In the genomic region with DNA sequence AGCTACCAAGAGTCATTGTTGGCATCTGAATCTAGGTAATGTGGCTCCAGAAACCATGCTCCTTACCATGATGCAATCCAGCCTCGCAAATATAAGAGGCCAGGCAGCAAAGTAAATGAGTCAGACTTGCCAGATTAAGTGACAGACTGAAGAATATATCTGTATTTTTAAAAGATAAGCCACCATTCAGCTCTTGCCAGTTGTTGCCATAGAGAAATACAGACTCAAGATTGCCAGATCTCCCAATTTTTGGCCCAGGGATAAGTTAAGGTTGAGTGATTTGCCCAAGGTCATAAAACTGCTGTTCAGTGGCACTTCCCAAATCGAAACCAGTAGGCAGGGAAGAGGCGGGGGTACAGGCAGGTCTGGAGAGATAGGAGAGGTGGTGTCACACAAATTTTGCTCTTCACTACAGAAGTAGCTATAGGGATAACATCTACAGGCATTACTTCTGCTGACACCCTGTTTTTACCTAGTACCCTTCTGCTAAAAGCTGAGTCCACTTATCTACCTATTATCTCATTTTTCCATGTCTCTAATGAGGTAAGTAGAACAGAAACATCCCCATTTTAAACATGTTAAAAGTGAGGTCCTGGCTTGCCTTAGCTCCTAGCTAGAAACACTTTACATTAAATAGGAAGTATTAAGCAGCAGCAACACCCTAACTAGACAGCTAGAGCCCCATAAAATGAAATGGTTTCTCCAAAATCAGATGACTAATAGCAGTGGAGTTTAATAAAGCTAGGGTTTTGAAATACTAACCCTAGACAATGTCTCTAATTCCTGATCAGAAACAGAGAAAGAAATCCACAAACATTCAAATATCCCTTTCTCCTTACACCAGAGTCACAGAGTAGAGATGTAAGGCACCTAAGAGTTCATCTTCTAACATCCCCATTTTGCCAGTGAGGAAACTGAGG, we compare ENCODE assay signal across 10 cellular contexts. TPM values are rescaled to one million over a fixed set of nuclear protein-coding genes. Genes with fewer than 3 reads are reported as not detected.
DNase-seq lines count a peak whose midpoint lies in the region; ATAC-seq and TF ChIP-seq lines count a peak whose summit lies in the region.
"Had no signal": no experiment of that assay in that cellular context is flagged by ENCODE, and none has a peak within 500 bp of the region (broad histone marks: within the 10 kb centered on the region; RNA-seq: fewer than 3 reads in every experiment).

No MANE protein-coding gene starts in this region.

- H4K91ac ChIP-seq in mesenchymal stem cell (ENCODE audit: low read length) = no peak overlapping the region

- H3K9ac ChIP-seq in mesenchymal stem cell (ENCODE audit: low read length) = peak overlapping the region; percentile 46

- CTCF ChIA-PET in CD8-positive, alpha-beta T cell (lab: Charles Lee) = interaction anchor here (0.9 to 6.4 kb wide), 6 partner anchors 18 to 270 kb away, joined by 3 to 56 read pairs (median 4); no protein-coding TSS in a partner anchor

- no peak for DNase-seq in CD8-positive, alpha-beta T cell
- DNase-seq in LoVo (ENCODE audit: low spot score) = peak; percentile 58
- peak; percentile 72 for DNase-seq in astrocyte of the spinal cord (ENCODE audit: low read depth, low spot score)
- peak; percentile 81 for DNase-seq in mesenchymal stem cell
- DNase-seq in C1 segment of cervical spinal cord (lab: John Stamatoyannopoulos, UW) = no peak
- no peak for DNase-seq in WERI-Rb-1
- DNase-seq: foreskin melanocyte had no signal

- H3K9me3 ChIP-seq in CD8-positive, alpha-beta T cell (ENCODE audit: low read length) = no peaks in the 10 kb centered on the region
- H3K9me3 ChIP-seq in mesenchymal stem cell (ENCODE audit: control insufficient read depth, low read length) = no peaks in the 10 kb centered on the region
- no peaks in the 10 kb centered on the region for H3K9me3 ChIP-seq in WERI-Rb-1 (ENCODE audit: severe bottlenecking)
- H3K9me3 ChIP-seq: SJSA1 had no signal

- 50% methylated on average over 2 of the region's 3 CpGs for WGBS in mesenchymal stem cell

- no peaks in the 10 kb centered on the region for H3K27me3 ChIP-seq in CD8-positive, alpha-beta T cell (ENCODE audit: insufficient read depth, low read length)
- H3K27me3 ChIP-seq in mesenchymal stem cell (ENCODE audit: control insufficient read depth in 1 of 2, insufficient read depth in 1 of 2, low read length in 2 of 2) (no peaks in the 10 kb centered on the region), WERI-Rb-1 (ENCODE audit: insufficient read depth, low read depth, severe bottlenecking) (no peaks in the 10 kb centered on the region)
- H3K27me3 ChIP-seq: SJSA1 had no signal

- no peak overlapping the region for H2AK5ac ChIP-seq in mesenchymal stem cell (ENCODE audit: low read length, severe bottlenecking)

- no peak overlapping the region for H3K27ac ChIP-seq in CD8-positive, alpha-beta T cell (ENCODE audit: low read depth, low read length)
- no peak overlapping the region for H3K27ac ChIP-seq in mesenchymal stem cell (ENCODE audit: low read length, poor library complexity, severe bottlenecking)
- H3K27ac ChIP-seq in WERI-Rb-1 = no peak overlapping the region
- H3K27ac ChIP-seq: SJSA1 had no signal

- H2BK12ac ChIP-seq in mesenchymal stem cell (ENCODE audit: low read length in 2 of 2) = no peak overlapping the region

- ATAC-seq in CD8-positive, alpha-beta T cell = no peak
- ATAC-seq in HG03095 (IDR thresholded peaks at IDR 0.05; ENCODE audit: unreplicated experiment) = no peak
- ATAC-seq in HG03175 (IDR thresholded peaks at IDR 0.05; ENCODE audit: unreplicated experiment) = no peak

- H2AFZ ChIP-seq in mesenchymal stem cell (ENCODE audit: low read depth, low read length) = no peak overlapping the region

- intact Hi-C loops in CD8-positive, alpha-beta T cell (cut with DNase I, micrococcal nuclease) = loop anchor here in 1 of 2 experiments (10.0 kb wide), 1 partner anchor 441 kb away; the partner anchor contains the start of gene CCDC177

- no peak for TF ChIP-seq CTCF in CD8-positive, alpha-beta T cell (IDR thresholded peaks at IDR 0.05)
- TF ChIP-seq CTCF in astrocyte of the spinal cord (IDR thresholded peaks at IDR 0.05; ENCODE audit: low read depth, low read length) = no peak
- TF ChIP-seq CTCF in WERI-Rb-1 (IDR thresholded peaks at IDR 0.05; ENCODE audit: low read depth, low read length) = no peak

- no peaks in the 10 kb centered on the region for H3K9me3 Mint-ChIP-seq in CD8-positive, alpha-beta T cell

- no peak overlapping the region for H3K4me3 Mint-ChIP-seq in CD8-positive, alpha-beta T cell

- no peak overlapping the region for H3K4me2 ChIP-seq in mesenchymal stem cell (ENCODE audit: low read length, poor library complexity, severe bottlenecking)

- in situ Hi-C loops in astrocyte of the spinal cord (cut with HindIII; ENCODE audit: low sequenced_read_pairs) = no loop called here

- H3K79me1 ChIP-seq in mesenchymal stem cell (replicated peaks; ENCODE audit: low read length, poor library complexity, severe bottlenecking) = peaks cover 10% of the 10 kb centered on the region

- no peak overlapping the region for H3K14ac ChIP-seq in mesenchymal stem cell (ENCODE audit: low read length in 2 of 2)

- no peak overlapping the region for H2BK5ac ChIP-seq in mesenchymal stem cell (ENCODE audit: low read depth, low read length, poor library complexity, severe bottlenecking)

- H3K18ac ChIP-seq in mesenchymal stem cell (ENCODE audit: low read depth in 1 of 2, low read length in 2 of 2) = no peak overlapping the region

- peak overlapping the region; percentile 28 for H3K27ac Mint-ChIP-seq in CD8-positive, alpha-beta T cell

- no peak overlapping the region for H2BK15ac ChIP-seq in mesenchymal stem cell (ENCODE audit: low read depth, poor library complexity, severe bottlenecking)

- no peak overlapping the region for H3K4ac ChIP-seq in mesenchymal stem cell (ENCODE audit: low read depth in 1 of 2, low read length in 2 of 2)

- H2BK120ac ChIP-seq in mesenchymal stem cell (ENCODE audit: low read depth, low read length) = no peak overlapping the region

- POLR2A ChIA-PET in CD8-positive, alpha-beta T cell (lab: Charles Lee) = interaction anchor here (0.6 to 5.4 kb wide), 3 partner anchors 9 to 19 kb away, joined by 3 to 28 read pairs (median 3); partner anchors contain the start of gene DCAF5

- H3K4me3 ChIP-seq in CD8-positive, alpha-beta T cell (ENCODE audit: low read depth, low read length) = no peak overlapping the region
- no peak overlapping the region for H3K4me3 ChIP-seq in astrocyte of the spinal cord (ENCODE audit: low read depth, low read length)
- H3K4me3 ChIP-seq in mesenchymal stem cell (ENCODE audit: insufficient read depth in 1 of 2, low read depth in 1 of 2, low read length in 2 of 2) = peak overlapping the region in 1 of 2 experiments; percentile 63
- H3K4me3 ChIP-seq in WERI-Rb-1 (ENCODE audit: low read depth, low read length) = no peak overlapping the region
- H3K4me3 ChIP-seq: SJSA1 had no signal

- peaks cover 29% of the 10 kb centered on the region for H3K4me1 ChIP-seq in CD8-positive, alpha-beta T cell (ENCODE audit: insufficient read depth, low read length)
- peaks cover 6% of the 10 kb centered on the region for H3K4me1 ChIP-seq in mesenchymal stem cell (ENCODE audit: control insufficient read depth, insufficient read depth, low read depth, low read length)

- no peaks in the 10 kb centered on the region for H3K27me3 Mint-ChIP-seq in CD8-positive, alpha-beta T cell (ENCODE audit: low read depth)

- peaks cover 89% of the 10 kb centered on the region for H3K4me1 Mint-ChIP-seq in CD8-positive, alpha-beta T cell (ENCODE audit: low read depth)

- H4K8ac ChIP-seq in mesenchymal stem cell (ENCODE audit: low read length) = no peak overlapping the region

- H3K23ac ChIP-seq in mesenchymal stem cell (ENCODE audit: low read length in 2 of 2) = no peak overlapping the region

- no peaks in the 10 kb centered on the region for H3K36me3 ChIP-seq in CD8-positive, alpha-beta T cell (ENCODE audit: insufficient read depth, low read length)
- no peaks in the 10 kb centered on the region for H3K36me3 ChIP-seq in mesenchymal stem cell (ENCODE audit: control insufficient read depth in 1 of 2, insufficient read depth in 2 of 2, low read depth in 1 of 2, low read length in 2 of 2)
- H3K36me3 ChIP-seq in WERI-Rb-1 = no peaks in the 10 kb centered on the region
- H3K36me3 ChIP-seq: SJSA1 had no signal

- H3K36me3 Mint-ChIP-seq in CD8-positive, alpha-beta T cell = peaks cover 20% of the 10 kb centered on the region

RNA-seq across cellular contexts. Expression of gene DCAF5, which starts 19.5 kb away (rescaled TPM):
- total RNA-seq in CD8-positive, alpha-beta T cell = 10 to 100 TPM; 66.7 to 69.3 TPM
- 42.5 TPM for polyA plus RNA-seq in mesenchymal stem cell (2013, experiment 1 of 2)
- polyA plus RNA-seq in mesenchymal stem cell (2013, experiment 2 of 2) = 39.8 TPM

RNA-seq across cellular contexts. Expression of gene EXD2, which starts 57.8 kb away (rescaled TPM):
- 1 to 10 TPM; 5.9 to 7.9 TPM for total RNA-seq in CD8-positive, alpha-beta T cell
- polyA plus RNA-seq in mesenchymal stem cell (2013, experiment 1 of 2) = 14.8 TPM
- 14.9 TPM for polyA plus RNA-seq in mesenchymal stem cell (2013, experiment 2 of 2)

Comparison
In these comparisons a context has a peak if more than half of its experiments do, and no peak if none do; other contexts are left out.
1. DNase-seq: peak in LoVo (single experiment), astrocyte of the spinal cord (single experiment) and mesenchymal stem cell (single experiment); none in CD8-positive, alpha-beta T cell (0 of 7), C1 segment of cervical spinal cord (0 of 14) and WERI-Rb-1 (single experiment).